10 cellular contexts compared by ENCODE assay signal in the genomic region with DNA sequence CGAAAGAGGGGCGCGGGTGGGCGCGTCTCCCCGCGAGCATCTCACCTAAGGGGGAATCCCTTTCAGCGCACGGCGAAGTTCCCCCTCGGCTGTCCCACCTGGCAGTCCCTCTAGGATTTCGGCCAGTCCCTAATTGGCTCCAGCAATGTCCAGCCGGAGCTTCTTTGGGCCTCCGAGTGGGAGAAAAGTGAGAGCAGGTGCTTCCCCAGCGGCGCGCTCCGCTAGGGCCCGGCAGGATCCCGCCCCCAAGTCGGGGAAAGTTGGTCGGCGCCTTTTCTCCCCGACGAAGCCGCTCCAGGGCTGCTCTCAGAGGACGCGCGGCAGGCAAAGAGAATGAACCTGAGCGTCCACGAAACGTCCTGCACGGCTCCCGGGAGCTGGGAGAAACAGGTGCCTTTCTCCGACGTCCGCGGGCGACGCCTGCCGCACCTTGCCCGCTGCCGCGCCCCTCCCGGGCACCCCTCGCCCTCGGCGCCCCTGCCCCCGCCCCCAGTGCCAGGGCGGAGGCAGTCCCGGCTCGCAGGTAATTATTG. TPM values are rescaled to one million over a fixed set of nuclear protein-coding genes. Genes with fewer than 3 reads are reported as not detected.
DNase-seq lines count a peak whose midpoint lies in the region; ATAC-seq and TF ChIP-seq lines count a peak whose summit lies in the region.
"Had no signal": no experiment of that assay in that cellular context is flagged by ENCODE, and none has a peak within 500 bp of the region (broad histone marks: within the 10 kb centered on the region; RNA-seq: fewer than 3 reads in every experiment).

No MANE protein-coding gene starts in this region.

- CTCF ChIA-PET in T-cell (lab: Charles Lee) = no interaction called here

- peaks cover 79% of the 10 kb centered on the region for H3K27me3 Mint-ChIP-seq in activated T-cell treated with anti-CD3 and anti-CD28 coated beads, Interleukin-2, amount 50 U/mL, for 24 hours
- peaks cover 58 to 77% of the 10 kb centered on the region in 2 donors for H3K27me3 Mint-ChIP-seq in T-cell

- H3K4me1 Mint-ChIP-seq in activated T-cell treated with anti-CD3 and anti-CD28 coated beads, Interleukin-2, amount 50 U/mL, for 24 hours (ENCODE audit: low read depth) = peaks cover 11% of the 10 kb centered on the region
- H3K4me1 Mint-ChIP-seq in T-cell = peaks cover 16 to 18% (median 17%) of the 10 kb centered on the region in 3 donors

- H3K4me3 Mint-ChIP-seq in activated T-cell treated with anti-CD3 and anti-CD28 coated beads, Interleukin-2, amount 50 U/mL, for 24 hours = peak overlapping the region; percentile 42
- H3K4me3 Mint-ChIP-seq in T-cell = peak overlapping the region; percentile 61 to 73 (median 66)

- POLR2A ChIA-PET in T-cell (lab: Charles Lee) = no interaction called here

- H3K27me3 ChIP-seq in right cardiac atrium (ENCODE audit: control insufficient read depth, insufficient read depth) (no peaks in the 10 kb centered on the region), smooth muscle cell (ENCODE audit: low read depth) (peaks cover 68% of the 10 kb centered on the region)

- H3K36me3 Mint-ChIP-seq in activated T-cell treated with anti-CD3 and anti-CD28 coated beads, Interleukin-2, amount 50 U/mL, for 24 hours (ENCODE audit: low read depth) = no peaks in the 10 kb centered on the region
- no peaks in the 10 kb centered on the region for H3K36me3 Mint-ChIP-seq in T-cell

- no peak overlapping the region for H2AFZ ChIP-seq in smooth muscle cell (ENCODE audit: low read depth)

- no peaks in the 10 kb centered on the region for H3K36me3 ChIP-seq in smooth muscle cell (ENCODE audit: low read depth)

- no peak overlapping the region for H3K9ac ChIP-seq in smooth muscle cell (ENCODE audit: low read depth)

- 10% methylated on average over 52 of the region's 52 CpGs for WGBS in right cardiac atrium
- WGBS in smooth muscle cell (ENCODE audit: low lambda C conversion rate) = 10% methylated on average over 38 of the region's 52 CpGs

- TF ChIP-seq CTCF in smooth muscle cell (IDR thresholded peaks at IDR 0.05; ENCODE audit: borderline replicate concordance, insufficient read depth, poor library complexity, severe bottlenecking) = no peak

- H3K9me3 Mint-ChIP-seq in activated T-cell treated with anti-CD3 and anti-CD28 coated beads, Interleukin-2, amount 50 U/mL, for 24 hours = no peaks in the 10 kb centered on the region
- no peaks in the 10 kb centered on the region for H3K9me3 Mint-ChIP-seq in T-cell

- H3K9me3 ChIP-seq in right cardiac atrium (ENCODE audit: control insufficient read depth, low read length) = no peaks in the 10 kb centered on the region
- no peaks in the 10 kb centered on the region for H3K9me3 ChIP-seq in smooth muscle cell (replicated peaks; ENCODE audit: low read depth)

- intact Hi-C loops in right cardiac atrium (cut with DNase I) = no loop called here

- no peaks in the 10 kb centered on the region for H3K79me2 ChIP-seq in smooth muscle cell (ENCODE audit: low read depth)

- H3K4me3 ChIP-seq in right cardiac atrium (ENCODE audit: low read length) = peak overlapping the region; percentile 77
- peak overlapping the region; percentile 32 for H3K4me3 ChIP-seq in smooth muscle cell

- H3F3A ChIP-seq in smooth muscle cell (ENCODE audit: low read depth) = no peaks in the 10 kb centered on the region

- no peak overlapping the region for H3K27ac Mint-ChIP-seq in activated T-cell treated with anti-CD3 and anti-CD28 coated beads, Interleukin-2, amount 50 U/mL, for 24 hours
- H3K27ac Mint-ChIP-seq in T-cell = no peak overlapping the region

- peak overlapping the region; percentile 76 for H3K4me2 ChIP-seq in smooth muscle cell

- H3K4me1 ChIP-seq in right cardiac atrium (ENCODE audit: control insufficient read depth, insufficient read depth, low read length) = no peaks in the 10 kb centered on the region
- no peaks in the 10 kb centered on the region for H3K4me1 ChIP-seq in smooth muscle cell (ENCODE audit: low read depth)

- ATAC-seq in T-cell (replicated peaks in 1 of 4) (peak in 1 of 4 experiments; percentile 12), right cardiac atrium (peak; percentile 5 to 15), GM21367 (IDR thresholded peaks at IDR 0.05; ENCODE audit: unreplicated experiment) (no peak), GM18873 (IDR thresholded peaks at IDR 0.05; ENCODE audit: low FRiP score, unreplicated experiment) (no peak), GM21526 (IDR thresholded peaks at IDR 0.05; ENCODE audit: low FRiP score, unreplicated experiment) (no peak)

- H3K27ac ChIP-seq in right cardiac atrium (ENCODE audit: low read length) (peak overlapping the region; percentile 77), smooth muscle cell (ENCODE audit: low read depth) (no peak overlapping the region)

- no peaks in the 10 kb centered on the region for H4K20me1 ChIP-seq in smooth muscle cell (ENCODE audit: low read depth)

- peak; percentile 39 for DNase-seq in activated T-cell treated with anti-CD3 and anti-CD28 coated beads, Interleukin-2, amount 50 U/mL, for 24 hours
- no peak for DNase-seq in activated T-cell treated with anti-CD3 and anti-CD28 coated beads, Interleukin-2, amount 50 U/mL, for 1 hour
- DNase-seq in T-cell = peak in 3 of 34 experiments; percentile 1 to 7 (median 4)
- DNase-seq in right cardiac atrium = peak in 2 of 3 donors; percentile 60 to 70
- no peak for DNase-seq in smooth muscle cell (lab: John Stamatoyannopoulos, UW; ENCODE audit: unreplicated experiment)
- DNase-seq: DND-41 had no signal

RNA-seq across cellular contexts. Expression of a gene that starts 0.4 kb away (rescaled TPM):
- total RNA-seq in T-cell (under 1 TPM in 4 of 5 donors, not detected in 1; 0.12 to 0.20 (median 0.16) TPM), right cardiac atrium (1 to 10 TPM; 1.3 to 2.7 (median 2.0) TPM), smooth muscle cell (0.49 and 2.2 TPM in 2 replicates)
- polyA plus RNA-seq in right cardiac atrium (0.95 TPM), smooth muscle cell (0.14 TPM in 1 of 2 replicates, not detected in the other)
- total RNA-seq: SK-MEL-5 had no signal

Comparison
In these comparisons a context has a peak if more than half of its experiments do, and no peak if none do; other contexts are left out.
1. DNase-seq: peak in activated T-cell treated with anti-CD3 and anti-CD28 coated beads, Interleukin-2, amount 50 U/mL, for 24 hours (single experiment) and right cardiac atrium (2 of 3); none in activated T-cell treated with anti-CD3 and anti-CD28 coated beads, Interleukin-2, amount 50 U/mL, for 1 hour (single experiment) and smooth muscle cell (single experiment).
2. ATAC-seq: peak in right cardiac atrium (2 of 2); none in GM21367 (single experiment), GM18873 (single experiment) and GM21526 (single experiment).